In the genomic region with DNA sequence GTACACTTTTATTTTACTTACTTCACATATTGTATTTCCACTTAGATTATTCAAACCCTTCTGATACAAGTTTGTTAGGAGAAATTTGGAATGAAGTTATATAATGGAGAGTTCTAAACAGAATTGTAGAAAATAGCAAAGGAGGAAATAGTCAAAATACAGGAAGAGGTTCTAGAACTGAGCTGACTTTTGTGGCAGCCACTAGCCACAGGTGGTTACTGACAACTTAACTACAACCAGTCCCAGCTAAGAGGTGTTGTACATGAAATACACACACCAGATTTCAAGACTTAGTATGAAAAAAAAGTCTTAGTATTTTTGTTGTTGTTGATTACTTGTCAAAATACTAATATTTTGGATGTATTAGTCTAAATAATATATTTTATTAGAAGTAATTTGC, we compare ENCODE assay signal across 32 cellular contexts.
DNase-seq lines count a peak whose midpoint lies in the region; ATAC-seq and TF ChIP-seq lines count a peak whose summit lies in the region.
"Had no signal": no experiment of that assay in that cellular context is flagged by ENCODE, and none has a peak within 500 bp of the region (broad histone marks: within the 10 kb centered on the region; RNA-seq: fewer than 3 reads in every experiment).

No MANE protein-coding gene starts in this region.

- DNase-seq in left ventricle myocardium inferior (no peak), Right ventricle myocardium superior (no peak), MV-4-11 (lab: John Stamatoyannopoulos, UW) (peak; percentile 23), OCI-M2 (lab: John Stamatoyannopoulos, UW; ENCODE audit: unreplicated experiment) (no peak)
- DNase-seq in effector memory CD8-positive, alpha-beta T cell, result no peak
- DNase-seq in CD4-positive, alpha-beta memory T cell, result no peak
- no peak for DNase-seq in effector CD8-positive, alpha-beta T cell (lab: John Stamatoyannopoulos, UW)
- DNase-seq: activated CD4-positive, alpha-beta T cell treated with anti-CD3 and anti-CD28 coated beads for 36 hours; activated CD8-positive, alpha-beta T cell treated with anti-CD3 and anti-CD28 coated beads for 36 hours; activated T-cell treated with anti-CD3 and anti-CD28 coated beads for 4 hours; anterior cingulate cortex; C1 segment of cervical spinal cord; Calu3; colonic mucosa; DMS79; effector CD4-positive, alpha-beta T cell; GF-D8; left lung; NCI-H1092 treated with DMSO at 0.1 percent for 48 hours; NCI-H1694 treated with DMSO at 0.1 percent for 48 hours; NCI-H510A; nucleus accumbens; PC-3; sigmoid colon; stimulated activated CD4-positive, alpha-beta T cell treated with anti-CD3 and anti-CD28 coated beads, Interleukin-4, amount 100 ng/mL, for 4 hours; trophoblast cell had no signal

- POLR2A ChIA-PET in CD4-positive, alpha-beta memory T cell (lab: Charles Lee; ENCODE audit: partially characterized antibody), result no interaction called here

- no peaks in the 10 kb centered on the region for H3K9me3 Mint-ChIP-seq in effector memory CD8-positive, alpha-beta T cell
- no peaks in the 10 kb centered on the region for H3K9me3 Mint-ChIP-seq in CD4-positive, alpha-beta memory T cell
- H3K9me3 Mint-ChIP-seq: activated CD8-positive, alpha-beta T cell treated with anti-CD3 and anti-CD28 coated beads for 36 hours; activated naive CD4-positive, alpha-beta T cell treated with anti-CD3 and anti-CD28 coated beads, Interleukin-2, amount 50 U/mL, for 72 hours; activated T-helper 2 cell treated with anti-CD3 and anti-CD28 coated beads, Interferon-gamma antibody, Interleukin-2, Interleukin-4, amounts not matched to agents 10 μg/mL and 5 μg/mL and 100 μg/mL, durations not matched to agents 14 hours and 24 hours and 36 hours had no signal

- H3K36me3 Mint-ChIP-seq in effector memory CD8-positive, alpha-beta T cell (ENCODE audit: insufficient read depth), result no peaks in the 10 kb centered on the region
- no peaks in the 10 kb centered on the region for H3K36me3 Mint-ChIP-seq in CD4-positive, alpha-beta memory T cell
- H3K36me3 Mint-ChIP-seq: activated naive CD4-positive, alpha-beta T cell treated with anti-CD3 and anti-CD28 coated beads, Interleukin-2, amount 50 U/mL, for 72 hours had no signal

- H3K36me3 ChIP-seq in left ventricle myocardium inferior, result no peaks in the 10 kb centered on the region
- H3K36me3 ChIP-seq in CD4-positive, alpha-beta memory T cell (ENCODE audit: insufficient read depth, low read length), result no peaks in the 10 kb centered on the region
- H3K36me3 ChIP-seq: colonic mucosa, left lung, prostate gland, sigmoid colon had no signal

- no peaks in the 10 kb centered on the region for H3K27me3 Mint-ChIP-seq in effector memory CD8-positive, alpha-beta T cell
- no peaks in the 10 kb centered on the region for H3K27me3 Mint-ChIP-seq in CD4-positive, alpha-beta memory T cell
- H3K27me3 Mint-ChIP-seq: activated CD4-positive, alpha-beta T cell treated with anti-CD3 and anti-CD28 coated beads for 36 hours; activated CD8-positive, alpha-beta T cell treated with anti-CD3 and anti-CD28 coated beads for 36 hours had no signal

- H3K27ac ChIP-seq in left ventricle myocardium inferior (replicated peaks), result peak overlapping the region; percentile 46
- no peak overlapping the region for H3K27ac ChIP-seq in CD4-positive, alpha-beta memory T cell (ENCODE audit: low read depth, low read length)
- H3K27ac ChIP-seq: colonic mucosa, epithelial cell of prostate, left lung, prostate gland, sigmoid colon, VCaP had no signal

- intact Hi-C loops in left ventricle myocardium inferior (cut with micrococcal nuclease) (no loop called here), Right ventricle myocardium superior (cut with DNase I) (no loop called here)
- intact Hi-C loops in CD4-positive, alpha-beta memory T cell (cut with micrococcal nuclease), result loop anchor here (10.0 kb wide), 1 partner anchor 727 kb away; a partner anchor contains a TSS

- no peak overlapping the region for H3K4me3 Mint-ChIP-seq in effector memory CD8-positive, alpha-beta T cell
- no peak overlapping the region for H3K4me3 Mint-ChIP-seq in CD4-positive, alpha-beta memory T cell
- H3K4me3 Mint-ChIP-seq: activated CD4-positive, alpha-beta T cell treated with anti-CD3 and anti-CD28 coated beads for 36 hours; activated CD8-positive, alpha-beta T cell treated with anti-CD3 and anti-CD28 coated beads for 36 hours had no signal

- no peak for ATAC-seq in Right ventricle myocardium superior (ENCODE audit: poor library complexity)
- ATAC-seq in effector memory CD8-positive, alpha-beta T cell (replicated peaks), result peak; percentile 69
- ATAC-seq: activated CD4-positive, alpha-beta T cell treated with anti-CD3 and anti-CD28 coated beads for 36 hours; activated CD8-positive, alpha-beta T cell treated with anti-CD3 and anti-CD28 coated beads for 36 hours; activated naive CD4-positive, alpha-beta T cell treated with anti-CD3 and anti-CD28 coated beads, Interleukin-2, amount 50 U/mL, for 72 hours; HepG2; left lung; PC-3 had no signal

- peaks cover 21% of the 10 kb centered on the region for H3K4me1 ChIP-seq in left ventricle myocardium inferior
- H3K4me1 ChIP-seq in CD4-positive, alpha-beta memory T cell (ENCODE audit: insufficient read depth, low read length), result no peaks in the 10 kb centered on the region
- H3K4me1 ChIP-seq: colonic mucosa, left lung, prostate gland had no signal

- CTCF ChIA-PET in CD4-positive, alpha-beta memory T cell (lab: Charles Lee; ENCODE audit: partially characterized antibody), result no interaction called here

- H3K4me3 ChIP-seq in left ventricle myocardium inferior, result no peak overlapping the region
- H3K4me3 ChIP-seq in CD4-positive, alpha-beta memory T cell (ENCODE audit: low read length in 2 of 2), result no peak overlapping the region
- H3K4me3 ChIP-seq: colonic mucosa, left lung, prostate gland, sigmoid colon had no signal

- H3K9me3 ChIP-seq in left ventricle myocardium inferior (replicated peaks), result no peaks in the 10 kb centered on the region
- no peaks in the 10 kb centered on the region for H3K9me3 ChIP-seq in CD4-positive, alpha-beta memory T cell (ENCODE audit: control insufficient read depth in 1 of 2, low read length in 2 of 2)
- H3K9me3 ChIP-seq: colonic mucosa, left lung, prostate gland, sigmoid colon had no signal

- H3K27me3 ChIP-seq in left ventricle myocardium inferior (ENCODE audit: low read depth), result no peaks in the 10 kb centered on the region
- no peaks in the 10 kb centered on the region for H3K27me3 ChIP-seq in CD4-positive, alpha-beta memory T cell (ENCODE audit: insufficient read depth, low read length)
- H3K27me3 ChIP-seq: colonic mucosa, left lung, sigmoid colon had no signal

- no peak for TF ChIP-seq CTCF in left ventricle myocardium inferior (IDR thresholded peaks at IDR 0.05; ENCODE audit: borderline replicate concordance)

- peaks cover 2 to 5% of the 10 kb centered on the region in 2 donors for H3K4me1 Mint-ChIP-seq in effector memory CD8-positive, alpha-beta T cell (ENCODE audit: low read depth in 2 of 2)
- H3K4me1 Mint-ChIP-seq in CD4-positive, alpha-beta memory T cell, result peaks cover 0 to 4% (median 0%) of the 10 kb centered on the region in 4 donors
- H3K4me1 Mint-ChIP-seq: activated CD4-positive, alpha-beta T cell treated with anti-CD3 and anti-CD28 coated beads for 36 hours had no signal

- H3K27ac Mint-ChIP-seq in effector memory CD8-positive, alpha-beta T cell, result peak overlapping the region in 1 of 2 donors; percentile 11
- no peak overlapping the region for H3K27ac Mint-ChIP-seq in CD4-positive, alpha-beta memory T cell
- H3K27ac Mint-ChIP-seq: activated CD4-positive, alpha-beta T cell treated with anti-CD3 and anti-CD28 coated beads for 36 hours; activated CD8-positive, alpha-beta T cell treated with anti-CD3 and anti-CD28 coated beads for 36 hours; activated naive CD4-positive, alpha-beta T cell treated with anti-CD3 and anti-CD28 coated beads, Interleukin-2, amount 50 U/mL, for 72 hours; activated T-helper 2 cell treated with anti-CD3 and anti-CD28 coated beads, Interferon-gamma antibody, Interleukin-2, Interleukin-4, amounts not matched to agents 10 μg/mL and 5 μg/mL and 100 μg/mL, durations not matched to agents 14 hours and 24 hours and 36 hours had no signal
